ENCODE assay signal across 14 cellular contexts in genomic region chr3:87161486-87161885, GRCh38.
"Had no signal": no experiment of that assay in that cellular context is flagged by ENCODE, and none has a peak within 500 bp of the region (broad histone marks: within the 10 kb centered on the region; RNA-seq: fewer than 3 reads in every experiment).

No MANE protein-coding gene starts in this region.

- H3K4me1 ChIP-seq: esophagus muscularis mucosa, left ventricle myocardium inferior, upper lobe of left lung had no signal

- H3K9me3 ChIP-seq: esophagus muscularis mucosa, left ventricle myocardium inferior, ovary, thoracic aorta, upper lobe of left lung had no signal

- H3K36me3 ChIP-seq: cardiac muscle cell, esophagus muscularis mucosa, left ventricle myocardium inferior, ovary, thoracic aorta, upper lobe of left lung had no signal

- H3K27ac ChIP-seq: cardiac muscle cell, esophagus muscularis mucosa, left ventricle myocardium inferior, ovary, thoracic aorta, upper lobe of left lung had no signal

- H3K4me3 ChIP-seq: cardiac muscle cell, esophagus muscularis mucosa, left ventricle myocardium inferior, ovary, thoracic aorta, upper lobe of left lung had no signal

- H3K27me3 ChIP-seq: cardiac muscle cell, esophagus muscularis mucosa, ovary, upper lobe of left lung had no signal

- DNase-seq: activated CD4-positive, alpha-beta T cell treated with anti-CD3 and anti-CD28 coated beads for 36 hours; activated CD4-positive, alpha-beta T cell treated with anti-CD3 and anti-CD28 coated beads, Interleukin-2, amount 50 U/mL, for 48 hours; activated gamma-delta T cell; effector CD8-positive, alpha-beta T cell; immature natural killer cell; kidney glomerular epithelial cell; left ventricle myocardium inferior; mammary epithelial cell; ovary; stimulated activated CD4-positive, alpha-beta T cell treated with anti-CD3 and anti-CD28 coated beads, Interleukin-4, amount 100 ng/mL, for 24 hours; upper lobe of left lung had no signal
